In the genomic region with DNA sequence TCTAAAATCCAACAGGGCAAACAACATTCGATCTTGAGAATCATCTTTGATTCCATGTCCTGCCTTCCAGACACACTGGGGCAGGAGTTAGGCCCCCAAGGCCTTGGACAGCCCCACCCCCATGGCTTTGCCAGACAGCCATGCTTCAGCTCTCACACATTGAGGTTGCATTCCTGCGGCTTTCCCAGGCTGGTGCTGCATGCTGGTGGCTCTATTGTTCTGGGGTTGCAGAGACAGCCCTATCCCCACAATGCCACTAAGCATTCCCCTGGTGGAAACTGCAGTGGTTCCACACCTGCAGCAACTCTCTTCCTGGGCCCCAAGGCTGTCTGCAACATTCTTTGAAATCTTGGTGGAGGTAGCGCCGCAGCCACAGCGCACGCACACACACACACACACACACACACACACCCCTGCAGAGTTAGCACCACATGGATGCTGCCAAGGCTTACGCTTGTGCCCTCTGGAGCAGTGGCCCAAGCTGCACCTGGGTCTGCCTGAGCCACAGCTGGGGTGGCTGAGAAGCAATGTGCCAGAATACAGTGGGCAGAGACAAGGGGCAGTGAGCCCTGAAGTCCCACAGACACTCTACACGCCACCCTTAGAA, we compare ENCODE assay signal across 21 cellular contexts. TPM values are rescaled to one million over a fixed set of nuclear protein-coding genes. Genes with fewer than 3 reads are reported as not detected.
DNase-seq lines count a peak whose midpoint lies in the region; ATAC-seq and TF ChIP-seq lines count a peak whose summit lies in the region.
"Had no signal": no experiment of that assay in that cellular context is flagged by ENCODE, and none has a peak within 500 bp of the region (broad histone marks: within the 10 kb centered on the region; RNA-seq: fewer than 3 reads in every experiment).

No MANE protein-coding gene starts in this region.

- H3K36me3 ChIP-seq in HUES64 (ENCODE audit: insufficient read depth, low read length) (0 out of 2 replicates have a peak, but pooled peaks cover 4% of the 10 kb centered on the region), gastrocnemius medialis (peaks cover 0 to 6% of the 10 kb centered on the region in 2 donors)
- H3K36me3 ChIP-seq: breast epithelium, vagina had no signal

- H3K4me1 ChIP-seq in HUES64 (ENCODE audit: insufficient read depth, low read length) (peaks cover 16% of the 10 kb centered on the region), gastrocnemius medialis (no peaks in the 10 kb centered on the region)
- H3K4me1 ChIP-seq: breast epithelium, parathyroid adenoma had no signal

- H3K27me3 ChIP-seq in HUES64 (ENCODE audit: insufficient read depth, low read length) (no peaks in the 10 kb centered on the region), gastrocnemius medialis (no peaks in the 10 kb centered on the region)
- H3K27me3 ChIP-seq: breast epithelium, vagina had no signal

- TF ChIP-seq CTCF in astrocyte of the cerebellum (IDR thresholded peaks at IDR 0.05; ENCODE audit: low read depth, low read length, missing control alignments) (no peak), gastrocnemius medialis (IDR thresholded peaks at IDR 0.05 in 4 of 5, conservative IDR thresholded peaks at IDR 0.05 in 1 of 5) (no peak)

- H3K4me3 ChIP-seq in HUES64 (ENCODE audit: low read length) = no peak overlapping the region
- H3K4me3 ChIP-seq in astrocyte of the cerebellum (ENCODE audit: low read depth, low read length) = no peak overlapping the region
- H3K4me3 ChIP-seq in gastrocnemius medialis = no peak overlapping the region
- H3K4me3 ChIP-seq: breast epithelium, GM23248, vagina had no signal

- DNase-seq in A172 (ENCODE audit: low spot score) (peak; percentile 93), astrocyte of the cerebellum (ENCODE audit: low read depth) (peak; percentile 62), kidney tubule cell (ENCODE audit: low spot score) (peak; percentile 27), Ammon's horn (ENCODE audit: low spot score) (no peak), SW480 (ENCODE audit: low spot score) (no peak), anterior cingulate cortex (lab: John Stamatoyannopoulos, UW) (no peak), gastrocnemius medialis (no peak)
- DNase-seq: 8988T; Calu3; Kasumi-1; kidney; natural killer cell; NCI-H1092; NCI-H2107; NK-92 treated with Interleukin-12 subunit alpha and Interleukin-12 subunit beta, amount 100 ng/mL, for 24 hours had no signal

- peak overlapping the region; percentile 24; the same call in 1 of the 2 replicates for H3K27ac ChIP-seq in HUES64 (ENCODE audit: low read depth, low read length)
- no peak overlapping the region for H3K27ac ChIP-seq in gastrocnemius medialis
- H3K27ac ChIP-seq: breast epithelium, GM23248, parathyroid adenoma, vagina had no signal

- WGBS in HUES64 = 77% methylated on average over 8 of the region's 8 CpGs

- H3K9ac ChIP-seq in HUES64 (ENCODE audit: low read depth, low read length) = 0 out of 2 replicates have a peak overlapping the region, but pooled peaks have one; percentile 25
- H3K9ac ChIP-seq: GM23248, parathyroid adenoma had no signal

- intact Hi-C loops in gastrocnemius medialis (cut with DNase I; ENCODE audit: low total_unique reads) = no loop called here

- H3K9me3 ChIP-seq in HUES64 (ENCODE audit: insufficient read depth, low read depth, low read length) (no peaks in the 10 kb centered on the region), gastrocnemius medialis (no peaks in the 10 kb centered on the region)
- H3K9me3 ChIP-seq: breast epithelium, vagina had no signal

- TF ChIP-seq POLR2A in gastrocnemius medialis (IDR thresholded peaks at IDR 0.05) = no peak

- ATAC-seq in gastrocnemius medialis = no peak
- ATAC-seq: natural killer cell, sciatic nerve had no signal

- in situ Hi-C loops in astrocyte of the cerebellum (cut with HindIII; ENCODE audit: low sequenced_read_pairs) (no loop called here), gastrocnemius medialis (cut with MboI; ENCODE audit: low sequenced_read_pairs in 4 of 4) (no loop called here)

RNA-seq across cellular contexts. Expression of a gene that starts 21.4 kb away (rescaled TPM):
- total RNA-seq in A172 (2014; rRNA removed; shearing (Covaris generic)) = 17.5 and 33.4 TPM in 2 replicates
- 17.9 TPM for polyA plus RNA-seq in HUES64 (2013, experiment 1 of 2)
- polyA plus RNA-seq in HUES64 (2013, experiment 2 of 2) = 13.3 TPM
- 10 to 100 TPM in 1 of 4 donors, 1 to 10 TPM in 3; 6.8 to 22.7 (median 9.1) TPM for total RNA-seq in gastrocnemius medialis

Comparison
In these comparisons a context has a peak if more than half of its experiments do, and no peak if none do; other contexts are left out.
1. DNase-seq: peak in A172 (single experiment), astrocyte of the cerebellum (single experiment) and kidney tubule cell (single experiment); none in Ammon's horn (single experiment), SW480 (single experiment), anterior cingulate cortex (0 of 58) and gastrocnemius medialis (0 of 2).